Comparison of ENCODE assay signal across 30 cellular contexts in genomic region chr14:50127802-50128201, GRCh38.
"Had no signal": no experiment of that assay in that cellular context is flagged by ENCODE, and none has a peak within 500 bp of the region (broad histone marks: within the 10 kb centered on the region; RNA-seq: fewer than 3 reads in every experiment).

No MANE protein-coding gene starts in this region.

- H3K27me3 ChIP-seq: brain microvascular endothelial cell, dorsolateral prefrontal cortex, esophagus muscularis mucosa, foreskin keratinocyte, gastrocnemius medialis, heart left ventricle had no signal

- H3K4me1 ChIP-seq: esophagus muscularis mucosa, foreskin keratinocyte, heart left ventricle had no signal

- H3K9me3 ChIP-seq: esophagus muscularis mucosa, gastrocnemius medialis, heart left ventricle had no signal

- H3K4me3 ChIP-seq: coronary artery, dorsolateral prefrontal cortex, esophagus muscularis mucosa, gastrocnemius medialis, heart left ventricle had no signal

- H3K27ac Mint-ChIP-seq: activated CD4-positive, alpha-beta memory T cell treated with anti-CD3 and anti-CD28 coated beads, Interleukin-2, amount 10 ng/mL, durations not matched to agents 7 days and 5 days; activated CD4-positive, alpha-beta T cell treated with anti-CD3 and anti-CD28 coated beads, Interleukin-2, amount 10 ng/mL, durations not matched to agents 7 days and 5 days; activated naive CD8-positive, alpha-beta T cell; activated T-helper 1 cell treated with anti-CD3 and anti-CD28 coated beads, Interleukin-12 subunit alpha, Interleukin-12 subunit beta, Interleukin-2, Interleukin-4 antibody, amounts not matched to agents 30 ng/mL and 10 ng/mL and 1 ng/mL, durations not matched to agents 14 hours and 24 hours and 36 hours; dendritic cell treated with granulocyte-macrophage colony-stimulating factor and Interleukin-4, amounts not matched to agents 40 ng/mL and 50 ng/mL, for 4 days; endodermal cell; WTC11 had no signal

- H3K9me3 Mint-ChIP-seq: activated T-cell treated with anti-CD3 and anti-CD28 coated beads, Interleukin-2, amount 50 U/mL, for 4 hours; activated T-helper 1 cell treated with anti-CD3 and anti-CD28 coated beads, Interleukin-12 subunit alpha, Interleukin-12 subunit beta, Interleukin-2, Interleukin-4 antibody, amounts not matched to agents 30 ng/mL and 10 ng/mL and 1 ng/mL, durations not matched to agents 14 hours and 24 hours and 36 hours; central memory CD8-positive, alpha-beta T cell; dendritic cell treated with granulocyte-macrophage colony-stimulating factor and Interleukin-4, amounts not matched to agents 40 ng/mL and 50 ng/mL, for 4 days; endodermal cell had no signal

- DNase-seq: activated CD4-positive, alpha-beta memory T cell treated with anti-CD3 and anti-CD28 coated beads, Interleukin-2, amount 10 ng/mL, durations not matched to agents 7 days and 5 days; activated CD4-positive, alpha-beta T cell treated with anti-CD3 and anti-CD28 coated beads for 1 hour; activated CD4-positive, alpha-beta T cell treated with anti-CD3 and anti-CD28 coated beads for 4 hours; activated CD4-positive, alpha-beta T cell treated with anti-CD3 and anti-CD28 coated beads, Interleukin-2, amount 10 ng/mL, durations not matched to agents 7 days and 5 days; activated CD4-positive, alpha-beta T cell treated with anti-CD3 and anti-CD28 coated beads, Interleukin-2, amount 50 U/mL, for 4 hours; activated CD8-positive, alpha-beta memory T cell treated with anti-CD3 and anti-CD28 coated beads, Interleukin-2, amount 50 U/mL, for 48 hours; activated effector memory CD4-positive, alpha-beta T cell treated with Interleukin-2 at 50 U/mL for 16 hours; activated gamma-delta T cell treated with Interleukin-2 at 50 U/mL for 16 hours; activated naive CD4-positive, alpha-beta T cell treated with anti-CD3 and anti-CD28 coated beads, Interleukin-2, amount 50 U/mL, for 16 hours; activated naive CD4-positive, alpha-beta T cell treated with Interleukin-2 at 50 U/mL for 16 hours; activated T-cell treated with anti-CD3 and anti-CD28 coated beads, Interleukin-2, amount 50 U/mL, for 4 hours; amniotic stem cell; anterior cingulate cortex; brain microvascular endothelial cell; dorsolateral prefrontal cortex; effector memory CD4-positive, alpha-beta T cell; endodermal cell; erythroblast; foreskin keratinocyte; gastrocnemius medialis; glutamatergic neuron; heart left ventricle; T-helper 2 cell had no signal

- H3K27me3 Mint-ChIP-seq: activated CD4-positive, alpha-beta memory T cell treated with anti-CD3 and anti-CD28 coated beads, Interleukin-2, amount 10 ng/mL, durations not matched to agents 7 days and 5 days; activated CD4-positive, alpha-beta T cell treated with anti-CD3 and anti-CD28 coated beads, Interleukin-2, amount 10 ng/mL, durations not matched to agents 7 days and 5 days; activated naive CD8-positive, alpha-beta T cell; central memory CD8-positive, alpha-beta T cell; dendritic cell treated with granulocyte-macrophage colony-stimulating factor and Interleukin-4, amounts not matched to agents 40 ng/mL and 50 ng/mL, for 4 days had no signal

- H3K4me1 Mint-ChIP-seq: central memory CD8-positive, alpha-beta T cell; endodermal cell had no signal

- H3K4me3 Mint-ChIP-seq: activated CD4-positive, alpha-beta memory T cell treated with anti-CD3 and anti-CD28 coated beads, Interleukin-2, amount 10 ng/mL, durations not matched to agents 7 days and 5 days; activated CD4-positive, alpha-beta T cell treated with anti-CD3 and anti-CD28 coated beads, Interleukin-2, amount 10 ng/mL, durations not matched to agents 7 days and 5 days; activated naive CD8-positive, alpha-beta T cell; activated T-cell treated with anti-CD3 and anti-CD28 coated beads, Interleukin-2, amount 50 U/mL, for 4 hours; activated T-helper 1 cell treated with anti-CD3 and anti-CD28 coated beads, Interleukin-12 subunit alpha, Interleukin-12 subunit beta, Interleukin-2, Interleukin-4 antibody, amounts not matched to agents 30 ng/mL and 10 ng/mL and 1 ng/mL, durations not matched to agents 14 hours and 24 hours and 36 hours; central memory CD8-positive, alpha-beta T cell; dendritic cell treated with granulocyte-macrophage colony-stimulating factor and Interleukin-4, amounts not matched to agents 40 ng/mL and 50 ng/mL, for 4 days; endodermal cell; WTC11 had no signal

- H3K27ac ChIP-seq: brain microvascular endothelial cell, coronary artery, esophagus muscularis mucosa, foreskin keratinocyte, heart left ventricle had no signal
